Comparison of ENCODE assay signal across 8 cellular contexts in genomic region chr2:200525882-200526651, GRCh38. TPM values are rescaled to one million over a fixed set of nuclear protein-coding genes. Genes with fewer than 3 reads are reported as not detected.
DNase-seq lines count a peak whose midpoint lies in the region; ATAC-seq and TF ChIP-seq lines count a peak whose summit lies in the region.

SGO2 (plus strand) TSS chr2:200526207; CDS start chr2:200532976, 6,769 bp downstream.

- TF ChIP-seq CTCF in ascending aorta (IDR thresholded peaks at IDR 0.05) (no peak), psoas muscle (IDR thresholded peaks at IDR 0.05) (no peak), uterus (IDR thresholded peaks at IDR 0.05) (peak in 1 of 4 experiments; percentile 9)

- WGBS in psoas muscle, 3 donors = 0% methylated on average over 56 of the region's 56 CpGs

- H3K27ac ChIP-seq in ascending aorta (no peak within 1 kb of the TSS), psoas muscle (peak within 1 kb of the TSS; percentile 39), uterus (peak within 1 kb of the TSS; percentile 51 to 54)

- H3K4me3 ChIP-seq in ascending aorta = peak within 1 kb of the TSS; percentile 63 to 69
- peak within 1 kb of the TSS; percentile 87 for H3K4me3 ChIP-seq in psoas muscle
- H3K4me3 ChIP-seq in uterus = peak within 1 kb of the TSS; percentile 50 to 93

- H3K9me3 ChIP-seq in ascending aorta (no peaks in the 10 kb centered on the region), psoas muscle (no peaks in the 10 kb centered on the region), uterus (no peaks in the 10 kb centered on the region)

- peak; percentile 92 for DNase-seq in NCI-H2029 (lab: John Stamatoyannopoulos, UW)
- peak; percentile 96 for DNase-seq in T-helper 2 cell treated with Interferon-gamma antibody and Interleukin-4, amounts not matched to agents 5 μg/mL and 100 μg/mL, for 36 hours (ENCODE audit: low spot score)
- DNase-seq in ascending aorta (ENCODE audit: low spot score in 2 of 2) = peak; percentile 70 to 97
- peak; percentile 96 for DNase-seq in left ventricle myocardium superior
- peak; percentile 94 to 97 for DNase-seq in psoas muscle
- peak; percentile 91 to 93 for DNase-seq in uterus

- H3K27me3 ChIP-seq in ascending aorta = no peaks in the 10 kb centered on the region
- peaks cover 0 to 8% (median 0%) of the 10 kb centered on the region in 3 donors for H3K27me3 ChIP-seq in psoas muscle (ENCODE audit: insufficient read depth in 3 of 3, low read length in 2 of 3)
- no peaks in the 10 kb centered on the region for H3K27me3 ChIP-seq in uterus

- H3K4me1 Mint-ChIP-seq in T-helper 2 cell treated with Interferon-gamma antibody and Interleukin-4, amounts not matched to agents 5 μg/mL and 100 μg/mL, for 36 hours (ENCODE audit: low read depth) = peaks cover 28% of the 10 kb centered on the region

- peak within 1 kb of the TSS; percentile 89 for H3K27ac Mint-ChIP-seq in T-helper 2 cell treated with Interferon-gamma antibody and Interleukin-4, amounts not matched to agents 5 μg/mL and 100 μg/mL, for 36 hours

- H3K36me3 Mint-ChIP-seq in T-helper 2 cell treated with Interferon-gamma antibody and Interleukin-4, amounts not matched to agents 5 μg/mL and 100 μg/mL, for 36 hours (ENCODE audit: low read depth) = peaks cover 6% of the 10 kb centered on the region

- TF ChIP-seq POLR2A in uterus (IDR thresholded peaks at IDR 0.05) = peak; percentile 53 to 71

- peaks cover 0 to 6% of the 10 kb centered on the region in 2 donors for H3K4me1 ChIP-seq in ascending aorta
- H3K4me1 ChIP-seq in psoas muscle = peaks cover 7% of the 10 kb centered on the region
- peaks cover 4 to 10% of the 10 kb centered on the region in 2 donors for H3K4me1 ChIP-seq in uterus

- H3K36me3 ChIP-seq in ascending aorta (no peaks in the 10 kb centered on the region), psoas muscle (ENCODE audit: insufficient read depth in 1 of 2, low read depth in 1 of 2) (no peaks in the 10 kb centered on the region), uterus (no peaks in the 10 kb centered on the region)

- H3K9me3 Mint-ChIP-seq in T-helper 2 cell treated with Interferon-gamma antibody and Interleukin-4, amounts not matched to agents 5 μg/mL and 100 μg/mL, for 36 hours = no peaks in the 10 kb centered on the region

- peak; percentile 97 for ATAC-seq in GM18508 (IDR thresholded peaks at IDR 0.05; ENCODE audit: insufficient read depth, unreplicated experiment)
- ATAC-seq in HG02981 (IDR thresholded peaks at IDR 0.05; ENCODE audit: unreplicated experiment) = peak; percentile 100
- ATAC-seq in left ventricle myocardium superior = peak; percentile 100
- ATAC-seq in psoas muscle = peak; percentile 100

- H3K27me3 Mint-ChIP-seq in T-helper 2 cell treated with Interferon-gamma antibody and Interleukin-4, amounts not matched to agents 5 μg/mL and 100 μg/mL, for 36 hours (ENCODE audit: low read depth) = no peaks in the 10 kb centered on the region

- peak within 1 kb of the TSS; percentile 95 for H3K4me3 Mint-ChIP-seq in T-helper 2 cell treated with Interferon-gamma antibody and Interleukin-4, amounts not matched to agents 5 μg/mL and 100 μg/mL, for 36 hours

- intact Hi-C loops in ascending aorta (cut with DNase I) (loop anchor here (1.0 to 10.0 kb wide), 4 partner anchors 15 to 615 kb away; partner anchors contain the start of genes C2orf69, CLK1 and KCTD18), left ventricle myocardium superior (cut with micrococcal nuclease) (no loop called here), psoas muscle (cut with DNase I) (no loop called here), uterus (cut with DNase I; ENCODE audit: low total_unique reads) (no loop called here)

RNA-seq across cellular contexts. Expression of gene SGO2, which starts in this region (rescaled TPM):
- total RNA-seq in ascending aorta (0.96 TPM), left ventricle myocardium superior (0.87 TPM), psoas muscle (under 1 TPM; 0.22 to 0.60 (median 0.48) TPM), uterus (10 to 100 TPM in 1 of 4 donors, 1 to 10 TPM in 3; 1.8 to 12.5 (median 2.3) TPM)
- 1 to 10 TPM in 2 of 3 donors, under 1 TPM in 1; 0.28 to 2.6 (median 1.1) TPM for polyA plus RNA-seq in psoas muscle

Comparison
In these comparisons a context has a peak if more than half of its experiments do, and no peak if none do; other contexts are left out.
1. Peak in DNase-seq and H3K4me3 ChIP-seq in ascending aorta; RNA of the gene not detected or under 1 TPM.
2. Peak in DNase-seq and ATAC-seq in left ventricle myocardium superior; RNA of the gene not detected or under 1 TPM.
3. H3K27ac ChIP-seq: peak in psoas muscle (single experiment) and uterus (2 of 2); none in ascending aorta (0 of 2).
4. Peak in every context shown above with its lines, with median percentiles within 50 percentile points of each other: ATAC-seq, DNase-seq and H3K4me3 ChIP-seq.